Comparison of ENCODE assay signal across 19 cellular contexts in genomic region chr14:102537981-102538597, GRCh38.
"Had no signal": no experiment of that assay in that cellular context is flagged by ENCODE, and none has a peak within 500 bp of the region (broad histone marks: within the 10 kb centered on the region; RNA-seq: fewer than 3 reads in every experiment).

No MANE protein-coding gene starts in this region.

- H3K9me3 ChIP-seq: esophagus squamous epithelium, gastrocnemius medialis, sigmoid colon, thoracic aorta, upper lobe of left lung had no signal

- H3K4me2 ChIP-seq: smooth muscle cell had no signal

- DNase-seq: activated CD4-positive, alpha-beta memory T cell treated with anti-CD3 and anti-CD28 coated beads for 36 hours; activated CD4-positive, alpha-beta T cell treated with anti-CD3 and anti-CD28 coated beads for 48 hours; activated naive CD4-positive, alpha-beta T cell treated with Interleukin-2 at 50 U/mL for 16 hours; activated naive CD8-positive, alpha-beta T cell treated with anti-CD3 and anti-CD28 coated beads for 36 hours; activated T-cell treated with anti-CD3 and anti-CD28 coated beads, Interleukin-2, amount 50 U/mL, for 48 hours; cortex of kidney; esophagus squamous epithelium; gastrocnemius medialis; head of caudate nucleus; left cardiac atrium; sigmoid colon; stimulated activated CD4-positive, alpha-beta T cell treated with anti-CD3 and anti-CD28 coated beads, Interleukin-15, amount 100 ng/mL, for 24 hours; stimulated activated CD4-positive, alpha-beta T cell treated with anti-CD3 and anti-CD28 coated beads, Interleukin-2, amount 100 ng/mL, for 48 hours; stimulated activated naive CD4-positive, alpha-beta T cell treated with Interleukin-2 at 50 U/mL for 16 hours had no signal

- H3K27me3 ChIP-seq: cardiac muscle cell, upper lobe of left lung had no signal

- H3K27ac ChIP-seq: cardiac muscle cell, esophagus squamous epithelium, gastrocnemius medialis, sigmoid colon, thoracic aorta, upper lobe of left lung had no signal

- H3K36me3 ChIP-seq: cardiac muscle cell, esophagus squamous epithelium, gastrocnemius medialis, sigmoid colon, thoracic aorta, upper lobe of left lung had no signal

- FAIRE-seq: islet of Langerhans had no signal

- ATAC-seq: gastrocnemius medialis, left cardiac atrium had no signal

- H3K4me3 ChIP-seq: cardiac muscle cell, esophagus squamous epithelium, gastrocnemius medialis, sigmoid colon, smooth muscle cell, thoracic aorta, upper lobe of left lung had no signal
